In the genomic region with DNA sequence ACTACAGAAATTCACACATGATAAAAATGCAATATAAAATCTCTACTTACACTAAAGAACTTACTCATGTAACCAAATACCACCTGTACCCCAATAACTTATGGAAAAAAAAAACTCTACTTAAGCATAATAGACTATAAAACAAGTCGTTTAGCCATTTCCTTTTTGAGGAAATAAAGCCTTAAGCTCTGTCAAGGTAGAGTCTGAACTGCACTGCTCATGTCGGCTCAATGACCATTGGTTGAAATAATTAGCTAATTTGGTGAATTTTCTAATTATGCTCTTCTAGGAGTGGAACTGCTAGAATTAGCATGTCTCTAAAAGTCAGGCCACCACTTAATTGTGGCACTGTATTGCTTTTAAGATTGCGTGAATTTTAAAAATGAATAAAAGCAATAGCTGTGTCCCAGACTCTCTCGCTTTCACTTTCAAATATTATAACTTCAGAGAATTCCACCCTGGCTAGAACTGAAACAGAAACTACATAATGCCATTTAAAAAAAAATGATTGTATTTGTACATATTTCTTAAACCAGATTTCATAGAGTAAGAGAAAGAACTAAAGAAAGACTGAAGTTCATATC, we compare ENCODE assay signal across 8 cellular contexts.
DNase-seq lines count a peak whose midpoint lies in the region; ATAC-seq, FAIRE-seq and TF ChIP-seq lines count a peak whose summit lies in the region.

No MANE protein-coding gene starts in this region.

- in situ Hi-C loops in KBM-7 (cut with MboI; ENCODE audit: low pct_unique_long_range_greater_than_20kb, low sequenced_read_pairs) = loop anchor here (10.0 kb wide), 1 partner anchor 56 kb away; no protein-coding TSS in a partner anchor

- peak overlapping the region; percentile 40 to 55 for H3K4me3 ChIP-seq in neutrophil (ENCODE audit: low read depth in 1 of 2, low read length in 1 of 2)

- no peaks in the 10 kb centered on the region for H3K27me3 ChIP-seq in neutrophil

- BruUV-seq in MCF 10A (replicated peaks; lab: Mats Ljungman, UMichigan) = no TSS peak

- H3K4me1 ChIP-seq in neutrophil (ENCODE audit: control insufficient read depth in 1 of 2, insufficient read depth in 1 of 2, low read depth in 1 of 2, low read length in 1 of 2) = peaks cover 55 to 60% of the 10 kb centered on the region in 2 experiments

- H3K36me3 Mint-ChIP-seq in MCF 10A (ENCODE audit: insufficient read depth, unreplicated experiment) = peaks cover 5% of the 10 kb centered on the region

- peak overlapping the region; percentile 76 for H3K27ac ChIP-seq in neutrophil

- H3K9me3 ChIP-seq in neutrophil = no peaks in the 10 kb centered on the region

- peak; percentile 31 for FAIRE-seq in GM18507 (lab: Jason Lieb, UNC)

- no peak overlapping the region for H3K4me3 Mint-ChIP-seq in MCF 10A (ENCODE audit: unreplicated experiment)

- no peaks in the 10 kb centered on the region for H3K27me3 Mint-ChIP-seq in MCF 10A (ENCODE audit: insufficient read depth, unreplicated experiment)

- peaks cover 42% of the 10 kb centered on the region for H3K4me1 Mint-ChIP-seq in MCF 10A (ENCODE audit: insufficient read depth, unreplicated experiment)

- intact Hi-C loops in MCF 10A (cut with micrococcal nuclease) = loop anchor here (5.0 kb wide), 1 partner anchor 89 kb away; no protein-coding TSS in a partner anchor

- TF ChIP-seq CTCF in MCF 10A (IDR thresholded peaks at IDR 0.05; ENCODE audit: unreplicated experiment) = no peak
- no peak for TF ChIP-seq CTCF in neutrophil (IDR thresholded peaks at IDR 0.05)

- peak overlapping the region; percentile 95 for H3K27ac Mint-ChIP-seq in MCF 10A (ENCODE audit: low read depth, unreplicated experiment)

- no peaks in the 10 kb centered on the region for H3K9me3 Mint-ChIP-seq in MCF 10A (ENCODE audit: unreplicated experiment)

- CTCF ChIA-PET in MCF 10A (lab: Yijun Ruan, JAX) = interaction anchor here (0.6 to 1.9 kb wide), 9 partner anchors 8 to 255 kb away, joined by 3 to 6 read pairs (median 3); no protein-coding TSS in a partner anchor

- ATAC-seq in HG03108 (IDR thresholded peaks at IDR 0.05; ENCODE audit: unreplicated experiment) (peak; percentile 52), GM19452 (IDR thresholded peaks at IDR 0.05; ENCODE audit: unreplicated experiment) (no peak)

- DNase-seq in GM18507 (ENCODE audit: extremely low spot score, insufficient read length, low read depth) = no peak
- no peak for DNase-seq in MCF 10A (ENCODE audit: unreplicated experiment)
- no peak for DNase-seq in NCI-H1092 (lab: John Stamatoyannopoulos, UW)
- DNase-seq in stimulated activated CD4-positive, alpha-beta T cell treated with anti-CD3 and anti-CD28 coated beads, Interleukin-4, amount 100 ng/mL, for 24 hours = no peak
- DNase-seq in KBM-7 = no peak

- no peaks in the 10 kb centered on the region for H3K36me3 ChIP-seq in neutrophil

- POLR2A ChIA-PET in MCF 10A (lab: Yijun Ruan, JAX) = interaction anchor here (0.7 kb wide), 1 partner anchor 111 kb away, joined by 3 read pairs; no protein-coding TSS in a partner anchor
